In the genomic region with DNA sequence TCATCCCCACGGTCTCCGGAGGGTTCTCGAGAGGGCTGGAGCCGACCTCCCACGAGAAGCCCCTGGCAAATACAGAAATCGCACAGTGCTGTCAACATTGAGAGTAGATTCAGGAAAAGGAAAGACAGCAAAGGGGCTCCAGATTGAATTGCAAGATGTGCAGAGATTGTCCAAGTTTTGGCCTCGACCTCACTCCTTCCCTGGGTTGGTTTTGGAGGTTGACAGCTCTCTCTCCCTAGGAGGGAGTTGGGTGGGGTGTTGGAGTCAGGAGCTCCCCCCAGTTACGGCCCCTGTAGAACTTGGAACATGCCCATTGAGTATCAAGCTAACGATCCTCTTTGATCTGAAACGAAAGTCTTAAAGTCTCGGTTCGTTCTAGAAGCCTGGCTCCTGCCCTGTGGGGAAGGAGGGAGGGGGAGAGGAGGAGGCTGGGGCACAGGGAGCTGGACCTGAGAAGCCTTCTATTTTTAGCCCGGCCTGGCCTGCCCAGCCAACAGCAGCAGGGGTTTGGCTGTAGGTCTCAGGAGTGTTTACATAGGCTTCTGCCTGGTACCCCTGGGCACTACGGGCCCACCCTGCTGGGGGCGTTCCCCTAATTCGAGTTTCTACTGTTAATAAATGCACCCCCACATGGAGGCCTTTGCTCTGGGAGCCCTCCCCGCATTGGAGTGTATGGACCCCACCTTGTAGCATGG, we compare ENCODE assay signal across 8 cellular contexts. TPM values are rescaled to one million over a fixed set of nuclear protein-coding genes. Genes with fewer than 3 reads are reported as not detected.
A peak's percentile ranks its signal among the peaks of the same experiment; 100 is the strongest.
DNase-seq lines count a peak whose midpoint lies in the region; ATAC-seq lines count a peak whose summit lies in the region.

No MANE protein-coding gene starts in this region.

- peak overlapping the region; percentile 85 for H3K27ac ChIP-seq in angular gyrus (ENCODE audit: low read depth, low read length)

- no peak for ATAC-seq in HG02610 (IDR thresholded peaks at IDR 0.05; ENCODE audit: unreplicated experiment)

- DNase-seq in EL (peak; percentile 31), hippocampal formation (lab: John Stamatoyannopoulos, UW) (peak; percentile 15 to 33), renal cortical epithelial cell (ENCODE audit: low read depth) (peak; percentile 15)
- no peak for DNase-seq in activated effector memory CD4-positive, alpha-beta T cell treated with anti-CD3 and anti-CD28 coated beads, Interleukin-2, amount 50 U/mL, for 16 hours
- no peak for DNase-seq in stimulated activated CD4-positive, alpha-beta T cell treated with anti-CD3 and anti-CD28 coated beads, Interleukin-15, amount 100 ng/mL, for 24 hours
- DNase-seq in activated naive CD4-positive, alpha-beta T cell treated with Interleukin-2 at 50 U/mL for 16 hours, result no peak

RNA-seq across cellular contexts. Expression of a gene that starts 0.7 kb away (rescaled TPM):
- total RNA-seq in renal cortical epithelial cell, result 0.65 TPM in 1 of 2 replicates, not detected in the other

Comparison
In these comparisons a context has a peak if more than half of its experiments do, and no peak if none do; other contexts are left out.
1. DNase-seq: peak in EL (single experiment), hippocampal formation (2 of 2) and renal cortical epithelial cell (single experiment); none in activated effector memory CD4-positive, alpha-beta T cell treated with anti-CD3 and anti-CD28 coated beads, Interleukin-2, amount 50 U/mL, for 16 hours (single experiment), stimulated activated CD4-positive, alpha-beta T cell treated with anti-CD3 and anti-CD28 coated beads, Interleukin-15, amount 100 ng/mL, for 24 hours (single experiment) and activated naive CD4-positive, alpha-beta T cell treated with Interleukin-2 at 50 U/mL for 16 hours (single experiment).